14 cellular contexts compared by ENCODE assay signal in the genomic region with DNA sequence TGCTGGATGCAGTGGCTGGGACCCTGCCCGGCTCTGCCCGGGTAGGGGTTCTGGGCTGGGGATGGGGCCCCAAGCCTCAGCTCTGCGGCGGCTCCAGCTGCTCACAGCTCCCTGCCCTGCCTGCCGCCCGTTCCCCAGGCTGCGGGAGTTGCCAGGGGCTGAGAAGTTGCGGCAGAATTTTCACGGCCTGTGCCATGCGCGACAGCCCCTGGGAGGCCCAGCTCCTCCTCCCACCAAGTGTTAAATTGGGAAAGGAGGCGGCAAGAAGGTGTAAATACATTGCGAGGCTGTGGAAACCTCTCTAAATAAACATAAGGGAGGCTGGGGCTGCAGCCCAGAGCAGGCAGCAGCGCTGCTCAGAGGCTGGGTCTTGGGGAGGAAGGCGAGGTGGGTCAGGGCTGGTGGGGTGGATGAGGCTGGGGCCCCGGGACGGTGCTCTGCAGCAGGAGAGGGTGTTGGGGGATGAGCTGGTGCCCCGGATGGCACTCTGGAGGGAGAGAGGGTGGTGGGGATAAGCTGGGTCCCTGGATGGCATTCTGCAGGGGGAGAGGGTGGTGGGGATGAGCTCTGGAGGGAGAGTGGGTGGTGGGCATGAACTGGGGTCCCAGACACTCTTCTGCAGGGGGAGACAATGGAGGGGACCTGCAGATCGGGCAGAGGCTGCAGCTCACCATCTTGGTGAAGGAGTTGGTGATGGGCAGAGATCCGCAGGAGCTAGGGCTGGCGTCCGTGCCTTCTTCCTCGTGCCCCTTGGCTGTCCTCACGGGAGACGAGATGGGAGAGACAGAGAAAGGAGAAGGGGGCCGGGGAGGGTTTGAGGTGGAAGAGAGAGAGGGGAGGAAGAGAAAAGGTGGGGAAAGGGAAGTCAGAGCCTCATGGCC.
A peak's percentile ranks its signal among the peaks of the same experiment; 100 is the strongest.
DNase-seq lines count a peak whose midpoint lies in the region; TF ChIP-seq lines count a peak whose summit lies in the region.
"Had no signal": no experiment of that assay in that cellular context is flagged by ENCODE, and none has a peak within 500 bp of the region (broad histone marks: within the 10 kb centered on the region; RNA-seq: fewer than 3 reads in every experiment).

No MANE protein-coding gene starts in this region.

- no peak overlapping the region for H3K56ac ChIP-seq in H9 (ENCODE audit: insufficient read length, low read depth, low read length)

- no peak overlapping the region for H4K91ac ChIP-seq in H9 (ENCODE audit: insufficient read length, low read depth, low read length)

- H3K79me1 ChIP-seq in H9 (ENCODE audit: insufficient read depth, low read depth, low read length, poor library complexity, severe bottlenecking): no peaks in the 10 kb centered on the region

- no peaks in the 10 kb centered on the region for H3K9me3 ChIP-seq in H9 (ENCODE audit: control insufficient read depth, low read depth, low read length)
- H3K9me3 ChIP-seq: SJSA1, uterus had no signal

- peaks cover 0 to 7% (median 0%) of the 10 kb centered on the region in 3 experiments; a peak in 3 of 7 replicates for H3K36me3 Mint-ChIP-seq in H9 (ENCODE audit: insufficient read depth in 1 of 3, low read depth in 3 of 3)
- no peaks in the 10 kb centered on the region for H3K36me3 Mint-ChIP-seq in osteocyte (ENCODE audit: unreplicated experiment)
- H3K36me3 Mint-ChIP-seq in HFFc6 (ENCODE audit: low read depth): no peaks in the 10 kb centered on the region
- H3K36me3 Mint-ChIP-seq: brain had no signal

- no peak overlapping the region for H3T11ph ChIP-seq in H9 (ENCODE audit: low read length)

- no peak overlapping the region for H4K5ac ChIP-seq in H9 (ENCODE audit: insufficient read length, low read depth, low read length)

- no peak overlapping the region for H2BK20ac ChIP-seq in H9 (ENCODE audit: low read depth, low read length, poor library complexity, severe bottlenecking)

- no peak overlapping the region for H3K4me2 ChIP-seq in H9 (ENCODE audit: insufficient read depth, insufficient read length, low read length)
- H3K4me2 ChIP-seq: smooth muscle cell had no signal

- no peak overlapping the region for H3K14ac ChIP-seq in H9 (ENCODE audit: insufficient read depth, low read length)

- no peak overlapping the region for H3K4me3 Mint-ChIP-seq in H9
- no peak overlapping the region for H3K4me3 Mint-ChIP-seq in osteocyte (ENCODE audit: unreplicated experiment)
- H3K4me3 Mint-ChIP-seq in HFFc6: no peak overlapping the region
- H3K4me3 Mint-ChIP-seq: brain; stimulated activated naive CD8-positive, alpha-beta T cell treated with anti-CD3 and anti-CD28 coated beads, Interleukin-15, Interleukin-2, amounts not matched to agents 100 ng/mL and 50 ng/mL, for 24 hours had no signal

- H3K23me2 ChIP-seq in H9 (ENCODE audit: insufficient read length, low read depth, low read length, poor library complexity, severe bottlenecking): no peaks in the 10 kb centered on the region

- DNase-seq in NCI-H345 (lab: John Stamatoyannopoulos, UW) (peak; percentile 26), NCI-H345 treated with DMSO at 0.1 percent for 48 hours (lab: John Stamatoyannopoulos, UW; ENCODE audit: unreplicated experiment) (no peak), H9 (peak; percentile 21), dorsolateral prefrontal cortex (peak in 7 of 10 donors; percentile 10 to 42 (median 32)), osteocyte (ENCODE audit: extremely low spot score, unreplicated experiment) (peak; percentile 77), NCI-H510A (lab: John Stamatoyannopoulos, UW) (no peak), NCI-H526 (lab: John Stamatoyannopoulos, UW) (no peak), HFFc6 (no peak)
- DNase-seq: HCEC 1CT, uterus had no signal

- no peak overlapping the region for H2BK120ac ChIP-seq in H9 (ENCODE audit: low read depth, low read length, poor library complexity, severe bottlenecking)

- no peaks in the 10 kb centered on the region for H3K4me1 ChIP-seq in H9 (ENCODE audit: insufficient read depth, low read length)
- H3K4me1 ChIP-seq: uterus had no signal

- no CpG with 5 or more reads among the region's 26 CpGs for WGBS in H9 (ENCODE audit: extremely low coverage, insufficient read length, low lambda C conversion rate)

- TF ChIP-seq CTCF in H9 (conservative IDR thresholded peaks at IDR 0.05): no peak
- no peak for TF ChIP-seq CTCF in dorsolateral prefrontal cortex (IDR thresholded peaks at IDR 0.05 in 54 of 56, conservative IDR thresholded peaks at IDR 0.05 in 2 of 56; ENCODE audit: low read depth in 1 of 56, partially characterized antibody in 56 of 56)
- TF ChIP-seq CTCF in osteocyte (IDR thresholded peaks at IDR 0.05): no peak
- TF ChIP-seq CTCF in HFFc6 (IDR thresholded peaks at IDR 0.05): no peak

- H2AFZ ChIP-seq in H9 (ENCODE audit: low read length): no peak overlapping the region

- H3K9ac ChIP-seq in H9 (ENCODE audit: extremely low read depth, insufficient read length, low read length): no peak overlapping the region

- H3K27ac Mint-ChIP-seq in H9 (peak overlapping the region in 2 of 3 experiments; percentile 73 to 96; a peak in 3 of 7 replicates), osteocyte (ENCODE audit: unreplicated experiment) (no peak overlapping the region), HFFc6 (no peak overlapping the region)
- H3K27ac Mint-ChIP-seq: stimulated activated naive CD8-positive, alpha-beta T cell treated with anti-CD3 and anti-CD28 coated beads, Interleukin-15, Interleukin-2, amounts not matched to agents 100 ng/mL and 50 ng/mL, for 24 hours had no signal

- H3K23ac ChIP-seq in H9 (ENCODE audit: insufficient read length, low read depth, low read length): no peak overlapping the region

- H3K79me2 ChIP-seq in H9 (ENCODE audit: insufficient read depth, low read length): no peaks in the 10 kb centered on the region

- intact Hi-C loops in dorsolateral prefrontal cortex (cut with DNase I): no loop called here

- H3K27me3 ChIP-seq in H9 (ENCODE audit: insufficient read depth, low read length) (no peaks in the 10 kb centered on the region), dorsolateral prefrontal cortex (peaks cover 0 to 50% (median 4%) of the 10 kb centered on the region in 45 donors)
- H3K27me3 ChIP-seq: SJSA1, uterus had no signal

- H3K27me3 Mint-ChIP-seq in H9 (ENCODE audit: low read depth) (no peaks in the 10 kb centered on the region), osteocyte (ENCODE audit: unreplicated experiment) (no peaks in the 10 kb centered on the region), HFFc6 (ENCODE audit: insufficient read depth) (peaks cover 35% of the 10 kb centered on the region)
- H3K27me3 Mint-ChIP-seq: stimulated activated naive CD8-positive, alpha-beta T cell treated with anti-CD3 and anti-CD28 coated beads, Interleukin-15, Interleukin-2, amounts not matched to agents 100 ng/mL and 50 ng/mL, for 24 hours had no signal

- no peak overlapping the region for H4K8ac ChIP-seq in H9 (replicated peaks; ENCODE audit: insufficient read length, low read depth, low read length)

- no peaks in the 10 kb centered on the region for H4K20me1 ChIP-seq in H9 (ENCODE audit: control insufficient read depth, insufficient read depth, insufficient read length)

- no peak overlapping the region for H3K18ac ChIP-seq in H9 (ENCODE audit: insufficient read length, low read depth, low read length)

- H2BK15ac ChIP-seq in H9 (ENCODE audit: low read depth, low read length): no peak overlapping the region

- no peak overlapping the region for H3K27ac ChIP-seq in H9 (ENCODE audit: insufficient read length, low read depth, low read length)
- no peak overlapping the region for H3K27ac ChIP-seq in dorsolateral prefrontal cortex
- H3K27ac ChIP-seq: SJSA1, uterus had no signal

- no peak overlapping the region for H2AK5ac ChIP-seq in H9 (ENCODE audit: insufficient read length, low read length)

- no peak overlapping the region for H2BK12ac ChIP-seq in H9 (ENCODE audit: insufficient read length, low read depth, low read length)

- no peaks in the 10 kb centered on the region for H3K4me1 Mint-ChIP-seq in H9
- peaks cover 6% of the 10 kb centered on the region for H3K4me1 Mint-ChIP-seq in osteocyte (ENCODE audit: unreplicated experiment)
- peaks cover 8% of the 10 kb centered on the region for H3K4me1 Mint-ChIP-seq in HFFc6 (ENCODE audit: low read depth)

- no peak overlapping the region for H2BK5ac ChIP-seq in H9 (ENCODE audit: insufficient read length, low read length)

- peak overlapping the region in 3 of 59 donors; percentile 6 to 17 (median 14) for H3K4me3 ChIP-seq in dorsolateral prefrontal cortex
- H3K4me3 ChIP-seq: SJSA1, smooth muscle cell, uterus had no signal

- no peak overlapping the region for H3K4ac ChIP-seq in H9 (ENCODE audit: low read depth, low read length)

- H3K9me3 Mint-ChIP-seq in H9 (no peaks in the 10 kb centered on the region), osteocyte (ENCODE audit: unreplicated experiment) (no peaks in the 10 kb centered on the region), HFFc6 (no peaks in the 10 kb centered on the region)
- H3K9me3 Mint-ChIP-seq: stimulated activated naive CD8-positive, alpha-beta T cell treated with anti-CD3 and anti-CD28 coated beads, Interleukin-15, Interleukin-2, amounts not matched to agents 100 ng/mL and 50 ng/mL, for 24 hours had no signal

Comparison
In these comparisons a context has a peak if more than half of its experiments do, and no peak if none do; other contexts are left out.
1. DNase-seq: peak in NCI-H345 (single experiment), H9 (single experiment), dorsolateral prefrontal cortex (7 of 10) and osteocyte (single experiment); none in NCI-H345 treated with DMSO at 0.1 percent for 48 hours (single experiment), NCI-H510A (single experiment), NCI-H526 (0 of 2) and HFFc6 (single experiment).
2. H3K27ac Mint-ChIP-seq: peak in H9 (2 of 3); none in osteocyte (single experiment) and HFFc6 (single experiment).